Comparison of ENCODE assay signal across 8 cellular contexts in genomic region chr7:1569440-1569832, GRCh38. TPM values are rescaled to one million over a fixed set of nuclear protein-coding genes. Genes with fewer than 3 reads are reported as not detected.
DNase-seq lines count a peak whose midpoint lies in the region; ATAC-seq, FAIRE-seq and TF ChIP-seq lines count a peak whose summit lies in the region.

No MANE protein-coding gene starts in this region.

- POLR2A ChIA-PET in BJ (lab: Charles Lee) = no interaction called here
- POLR2A ChIA-PET in naive thymus-derived CD4-positive, alpha-beta T cell (lab: Charles Lee) = interaction anchor here (1.4 kb wide), 1 partner anchor 37 kb away, joined by 5 read pairs; no protein-coding TSS in a partner anchor

- H3K36me3 Mint-ChIP-seq in naive thymus-derived CD4-positive, alpha-beta T cell = peaks cover 0 to 14% (median 0%) of the 10 kb centered on the region in 5 donors

- DNase-seq in BJ (ENCODE audit: low read depth) = no peak
- DNase-seq in bronchial epithelial cell (ENCODE audit: low read depth) = no peak
- DNase-seq in naive thymus-derived CD4-positive, alpha-beta T cell = no peak
- DNase-seq in activated effector memory CD4-positive, alpha-beta T cell treated with anti-CD3 and anti-CD28 coated beads, Interleukin-2, amount 50 U/mL, for 16 hours = no peak
- DNase-seq in NCI-H226 = no peak
- DNase-seq in LoVo (ENCODE audit: low spot score) = no peak
- no peak for DNase-seq in kidney glomerular epithelial cell (lab: John Stamatoyannopoulos, UW)

- no peaks in the 10 kb centered on the region for H3K9me3 Mint-ChIP-seq in naive thymus-derived CD4-positive, alpha-beta T cell

- H3K27ac Mint-ChIP-seq in naive thymus-derived CD4-positive, alpha-beta T cell = peak overlapping the region; percentile 36 to 88 (median 70)

- H3K36me3 ChIP-seq in BJ (ENCODE audit: control insufficient read depth, insufficient read depth, low read length) = peaks cover 6% of the 10 kb centered on the region
- peaks cover 2% of the 10 kb centered on the region for H3K36me3 ChIP-seq in bronchial epithelial cell (ENCODE audit: control insufficient read depth, insufficient read depth, low read length)
- peaks cover 0 to 30% (median 0%) of the 10 kb centered on the region in 3 experiments for H3K36me3 ChIP-seq in naive thymus-derived CD4-positive, alpha-beta T cell (ENCODE audit: control insufficient read depth in 2 of 3, insufficient read depth in 3 of 3, low read length in 3 of 3)

- ATAC-seq in HG03460 (IDR thresholded peaks at IDR 0.05; ENCODE audit: unreplicated experiment) = peak; percentile 21
- peak; percentile 49 for ATAC-seq in naive thymus-derived CD4-positive, alpha-beta T cell

- peak overlapping the region; percentile 92 for H3K4me3 ChIP-seq in BJ (ENCODE audit: low read depth, low read length)
- H3K4me3 ChIP-seq in bronchial epithelial cell (ENCODE audit: low read depth, low read length) = peak overlapping the region; percentile 94
- H3K4me3 ChIP-seq in naive thymus-derived CD4-positive, alpha-beta T cell (ENCODE audit: low read length) = peak overlapping the region; percentile 90

- peaks cover 14 to 36% (median 26%) of the 10 kb centered on the region in 7 donors for H3K4me1 Mint-ChIP-seq in naive thymus-derived CD4-positive, alpha-beta T cell

- CTCF ChIA-PET in BJ (lab: Yijun Ruan, JAX) = no interaction called here
- CTCF ChIA-PET in naive thymus-derived CD4-positive, alpha-beta T cell (lab: Charles Lee) = interaction anchor here (0.9 to 1.7 kb wide), 2 partner anchors 10 to 13 kb away, joined by 3 to 5 read pairs; partner anchors contain the start of gene TMEM184A

- H3K27me3 Mint-ChIP-seq in naive thymus-derived CD4-positive, alpha-beta T cell = no peaks in the 10 kb centered on the region

- H3K4me3 Mint-ChIP-seq in naive thymus-derived CD4-positive, alpha-beta T cell = peak overlapping the region; percentile 65 to 91 (median 82)

- intact Hi-C loops in naive thymus-derived CD4-positive, alpha-beta T cell (cut with micrococcal nuclease) = loop anchor here in 1 of 2 donors (1.0 kb wide), 1 partner anchor 37 kb away; no protein-coding TSS in a partner anchor

- TF ChIP-seq CTCF in BJ (IDR thresholded peaks at IDR 0.05; ENCODE audit: insufficient read depth, low read depth, low read length) = no peak
- TF ChIP-seq CTCF in bronchial epithelial cell (IDR thresholded peaks at IDR 0.05; ENCODE audit: insufficient read depth, low read length, severe bottlenecking) = no peak

- H3K27me3 ChIP-seq in BJ (ENCODE audit: control insufficient read depth, insufficient read depth, low read length) (no peaks in the 10 kb centered on the region), bronchial epithelial cell (ENCODE audit: control insufficient read depth, insufficient read depth, low read length) (no peaks in the 10 kb centered on the region)
- no peaks in the 10 kb centered on the region for H3K27me3 ChIP-seq in naive thymus-derived CD4-positive, alpha-beta T cell (ENCODE audit: control insufficient read depth in 2 of 2, insufficient read depth in 2 of 2, low read length in 2 of 2)

- no peaks in the 10 kb centered on the region for H3K9me3 ChIP-seq in naive thymus-derived CD4-positive, alpha-beta T cell (ENCODE audit: control insufficient read depth in 2 of 3, low read length in 3 of 3)

- peak overlapping the region; percentile 95 for H3K27ac ChIP-seq in naive thymus-derived CD4-positive, alpha-beta T cell (ENCODE audit: low read depth, low read length)

- H3K4me1 ChIP-seq in naive thymus-derived CD4-positive, alpha-beta T cell (ENCODE audit: control insufficient read depth in 2 of 2, insufficient read depth in 2 of 2, low read length in 2 of 2) = peaks cover 3 to 16% of the 10 kb centered on the region in 2 donors

- FAIRE-seq in bronchial epithelial cell (lab: Jason Lieb, UNC) = no peak

RNA-seq across cellular contexts. Expression of gene PSMG3, which starts 0.4 kb away (rescaled TPM):
- polyA plus RNA-seq in BJ (2011; rRNA removed) = 32.1 and 40.9 TPM in 2 replicates
- 10.2 and 11.6 TPM in 2 replicates for polyA minus RNA-seq in BJ (2011; rRNA and poly(A)+ RNA removed)
- 50.8 and 55.2 TPM in 2 replicates for total RNA-seq in bronchial epithelial cell
- 10 to 100 TPM; 12.1 to 31.8 (median 23.2) TPM for total RNA-seq in naive thymus-derived CD4-positive, alpha-beta T cell
- 10 to 100 TPM; 57.2 to 57.9 TPM for polyA plus RNA-seq in naive thymus-derived CD4-positive, alpha-beta T cell

RNA-seq across cellular contexts. Expression of gene TMEM184A, which starts 13.4 kb away (rescaled TPM):
- 0.38 and 1.3 TPM in 2 replicates for polyA plus RNA-seq in BJ (2011; rRNA removed)
- 0.31 and 0.71 TPM in 2 replicates for polyA minus RNA-seq in BJ (2011; rRNA and poly(A)+ RNA removed)
- total RNA-seq in bronchial epithelial cell = 9.0 and 43.8 TPM in 2 replicates
- under 1 TPM in 1 of 5 experiments, not detected in 4; 0.05 TPM for total RNA-seq in naive thymus-derived CD4-positive, alpha-beta T cell
- polyA plus RNA-seq in naive thymus-derived CD4-positive, alpha-beta T cell = under 1 TPM in 1 of 2 donors, not detected in 1; 0.06 TPM

RNA-seq across cellular contexts. Expression of gene MAFK, which starts 38.9 kb away (rescaled TPM):
- 9.6 and 17.1 TPM in 2 replicates for polyA plus RNA-seq in BJ (2011; rRNA removed)
- 6.2 and 7.0 TPM in 2 replicates for polyA minus RNA-seq in BJ (2011; rRNA and poly(A)+ RNA removed)
- 21.8 and 28.7 TPM in 2 replicates for total RNA-seq in bronchial epithelial cell
- total RNA-seq in naive thymus-derived CD4-positive, alpha-beta T cell = 10 to 100 TPM; 28.5 to 90.1 (median 54.2) TPM
- polyA plus RNA-seq in naive thymus-derived CD4-positive, alpha-beta T cell = under 1 TPM; 0.38 to 0.46 TPM
